In genomic region chr5:134397196-134397595, GRCh38 we compare ENCODE assay signal across 1 cellular context.
A peak's percentile ranks its signal among the peaks of the same experiment; 100 is the strongest.
TF ChIP-seq lines count a peak whose summit lies in the region.

No MANE protein-coding gene starts in this region.

TF ChIP-seq in GM12878, 131 proteins besides CTCF, POLR2A, EP300 and RAD21:
- TF ChIP-seq MTA2 (IDR thresholded peaks at IDR 0.05; ENCODE audit: low read depth), result no peak
- peak; percentile 50; the same call in 1 of the 2 replicates for TF ChIP-seq POLR2AphosphoS5 (IDR thresholded peaks at IDR 0.05; ENCODE audit: low read length)
- TF ChIP-seq ZBED1 (IDR thresholded peaks at IDR 0.05; ENCODE audit: borderline replicate concordance), result 0 out of 2 replicates have a peak, but pooled peaks have one; percentile 6
